ENCODE assay signal across 2 cellular contexts in genomic region chr17:51224615-51225262, GRCh38.
TF ChIP-seq lines count a peak whose summit lies in the region.

No MANE protein-coding gene starts in this region.

TF ChIP-seq in SK-N-SH treated with all-trans-retinoic acid at 6 μM for 48 hours, 23 proteins besides CTCF, POLR2A, EP300 and RAD21 (continued from another document):
- TF ChIP-seq PATZ1 (CRISPR knock-in tag; IDR thresholded peaks at IDR 0.05; ENCODE audit: borderline replicate concordance) (no peak), CSRNP3 (CRISPR knock-in tag; IDR thresholded peaks at IDR 0.05) (no peak)

TF ChIP-seq in endothelial cell of umbilical vein, 7 proteins besides CTCF, POLR2A, EP300 and RAD21 (continued from another document):
- TF ChIP-seq MYC (IDR thresholded peaks at IDR 0.05; ENCODE audit: low read depth, low read length), result no peak
- TF ChIP-seq MAX (IDR thresholded peaks at IDR 0.05; ENCODE audit: insufficient read depth, insufficient read length), result no peak
- TF ChIP-seq JUN (IDR thresholded peaks at IDR 0.05; ENCODE audit: borderline replicate concordance, insufficient read depth, insufficient read length, low read depth), result no peak
- TF ChIP-seq GATA2 (IDR thresholded peaks at IDR 0.05; ENCODE audit: insufficient read depth, insufficient read length, low read depth, low read length), result peak; percentile 87
